Comparison of ENCODE assay signal across 19 cellular contexts in genomic region chr7:90222390-90222789, GRCh38. TPM values are rescaled to one million over a fixed set of nuclear protein-coding genes. Genes with fewer than 3 reads are reported as not detected.
DNase-seq lines count a peak whose midpoint lies in the region; ATAC-seq and TF ChIP-seq lines count a peak whose summit lies in the region.
"Had no signal": no experiment of that assay in that cellular context is flagged by ENCODE, and none has a peak within 500 bp of the region (broad histone marks: within the 10 kb centered on the region; RNA-seq: fewer than 3 reads in every experiment).

No MANE protein-coding gene starts in this region.

- no peaks in the 10 kb centered on the region for H3K36me3 Mint-ChIP-seq in natural killer cell treated with Interleukin-12 subunit alpha and Interleukin-12 subunit beta and Interleukin-15 and Interleukin-18, amount 100 ng/mL, for 72 hours
- H3K36me3 Mint-ChIP-seq: CD4-positive, CD25-positive, alpha-beta regulatory T cell; CD8-positive, alpha-beta memory T cell had no signal

- H3K4me3 ChIP-seq in GM23248 (no peak overlapping the region), esophagus muscularis mucosa (no peak overlapping the region), sigmoid colon (no peak overlapping the region)

- peak overlapping the region; percentile 89 for H3K27ac ChIP-seq in 22Rv1
- peak overlapping the region; percentile 86 for H3K27ac ChIP-seq in GM23248
- H3K27ac ChIP-seq in esophagus muscularis mucosa (replicated peaks in 1 of 4), result peak overlapping the region in 3 of 4 donors; percentile 7 to 43 (median 10)
- peak overlapping the region in 3 of 4 donors; percentile 36 to 52 (median 40) for H3K27ac ChIP-seq in sigmoid colon

- H2AFZ ChIP-seq in GM23248, result no peak overlapping the region

- intact Hi-C loops in esophagus muscularis mucosa (cut with DNase I), result no loop called here
- intact Hi-C loops in sigmoid colon (cut with DNase I), result no loop called here

- H3K27me3 ChIP-seq in GM23248 (replicated peaks; ENCODE audit: insufficient read depth) (no peaks in the 10 kb centered on the region), esophagus muscularis mucosa (no peaks in the 10 kb centered on the region), sigmoid colon (no peaks in the 10 kb centered on the region)
- H3K27me3 ChIP-seq: BE2C had no signal

- DNase-seq in GM23248, result no peak
- DNase-seq in esophagus muscularis mucosa (ENCODE audit: extremely low spot score), result no peak
- DNase-seq in sigmoid colon, result no peak
- no peak for DNase-seq in natural killer cell treated with Interleukin-12 subunit alpha and Interleukin-12 subunit beta and Interleukin-15 and Interleukin-18, amount 100 ng/mL, for 72 hours (ENCODE audit: low spot score)
- no peak for DNase-seq in HuH-7 (ENCODE audit: low spot score)
- DNase-seq in NK-92 treated with Interleukin-12 subunit alpha and Interleukin-12 subunit beta, amount 100 ng/mL, for 24 hours (lab: John Stamatoyannopoulos, UW), result no peak
- DNase-seq: ACHN; BE2C; C1 segment of cervical spinal cord; CD4-positive, CD25-positive, alpha-beta regulatory T cell; CD8-positive, alpha-beta memory T cell; COR-L47; DMS 273 treated with DMSO at 0.1 percent for 48 hours; DND-41; EL; GOT3; H7; HFFc6 had no signal

- peaks cover 16 to 65% of the 10 kb centered on the region in 2 donors for H3K27me3 Mint-ChIP-seq in natural killer cell treated with Interleukin-12 subunit alpha and Interleukin-12 subunit beta and Interleukin-15 and Interleukin-18, amount 100 ng/mL, for 72 hours

- H3K4me2 ChIP-seq in GM23248 (ENCODE audit: unreplicated experiment), result peak overlapping the region; percentile 60

- peaks cover 71% of the 10 kb centered on the region for H3K79me2 ChIP-seq in GM23248 (ENCODE audit: insufficient read depth)

- peaks cover 0 to 6% of the 10 kb centered on the region in 2 donors for H3K4me1 Mint-ChIP-seq in natural killer cell treated with Interleukin-12 subunit alpha and Interleukin-12 subunit beta and Interleukin-15 and Interleukin-18, amount 100 ng/mL, for 72 hours (ENCODE audit: low read depth in 2 of 2)
- H3K4me1 Mint-ChIP-seq: CD4-positive, CD25-positive, alpha-beta regulatory T cell; CD8-positive, alpha-beta memory T cell had no signal

- no peaks in the 10 kb centered on the region for H3K9me3 Mint-ChIP-seq in natural killer cell treated with Interleukin-12 subunit alpha and Interleukin-12 subunit beta and Interleukin-15 and Interleukin-18, amount 100 ng/mL, for 72 hours
- H3K9me3 Mint-ChIP-seq: CD4-positive, CD25-positive, alpha-beta regulatory T cell; HFFc6 had no signal

- ATAC-seq in natural killer cell treated with Interleukin-12 subunit alpha and Interleukin-12 subunit beta and Interleukin-15 and Interleukin-18, amount 100 ng/mL, for 72 hours, result no peak

- H3K4me3 Mint-ChIP-seq in natural killer cell treated with Interleukin-12 subunit alpha and Interleukin-12 subunit beta and Interleukin-15 and Interleukin-18, amount 100 ng/mL, for 72 hours, result no peak overlapping the region
- H3K4me3 Mint-ChIP-seq: CD4-positive, CD25-positive, alpha-beta regulatory T cell; CD8-positive, alpha-beta memory T cell had no signal

- no peaks in the 10 kb centered on the region for H3K9me2 ChIP-seq in GM23248 (ENCODE audit: insufficient read depth)

- in situ Hi-C loops in GM23248 (cut with MboI), result no loop called here

- TF ChIP-seq CTCF in 22Rv1 (IDR thresholded peaks at IDR 0.05), result no peak
- TF ChIP-seq CTCF in esophagus muscularis mucosa (IDR thresholded peaks at IDR 0.05), result no peak
- TF ChIP-seq CTCF in sigmoid colon (IDR thresholded peaks at IDR 0.05), result no peak

- H3K9ac ChIP-seq in GM23248, result no peak overlapping the region

- H3K36me3 ChIP-seq in GM23248 (ENCODE audit: low read depth) (peaks cover 10% of the 10 kb centered on the region), esophagus muscularis mucosa (peaks cover 0 to 9% (median 2%) of the 10 kb centered on the region in 4 donors), sigmoid colon (peaks cover 0 to 15% (median 0%) of the 10 kb centered on the region in 4 donors)
- H3K36me3 ChIP-seq: BE2C had no signal

- H3K9me3 ChIP-seq in GM23248 (ENCODE audit: low read depth) (no peaks in the 10 kb centered on the region), esophagus muscularis mucosa (no peaks in the 10 kb centered on the region), sigmoid colon (no peaks in the 10 kb centered on the region)
- H3K9me3 ChIP-seq: BE2C had no signal

- TF ChIP-seq POLR2A in esophagus muscularis mucosa (IDR thresholded peaks at IDR 0.05; ENCODE audit: low read depth) (no peak), sigmoid colon (IDR thresholded peaks at IDR 0.05) (no peak)

- no peak overlapping the region for H3K27ac Mint-ChIP-seq in natural killer cell treated with Interleukin-12 subunit alpha and Interleukin-12 subunit beta and Interleukin-15 and Interleukin-18, amount 100 ng/mL, for 72 hours
- H3K27ac Mint-ChIP-seq: CD4-positive, CD25-positive, alpha-beta regulatory T cell; CD8-positive, alpha-beta memory T cell had no signal

- H4K20me1 ChIP-seq in GM23248 (ENCODE audit: insufficient read depth), result no peaks in the 10 kb centered on the region

- H3F3A ChIP-seq in GM23248 (ENCODE audit: insufficient read depth), result peaks cover 31% of the 10 kb centered on the region

- H3K4me1 ChIP-seq in GM23248 (ENCODE audit: insufficient read depth), result peaks cover 24% of the 10 kb centered on the region
- H3K4me1 ChIP-seq in esophagus muscularis mucosa, result peaks cover 0 to 13% (median 0%) of the 10 kb centered on the region in 4 donors
- H3K4me1 ChIP-seq in sigmoid colon, result no peaks in the 10 kb centered on the region
- H3K4me1 ChIP-seq: BE2C had no signal

- TF ChIP-seq EP300 in esophagus muscularis mucosa (IDR thresholded peaks at IDR 0.05) (no peak), sigmoid colon (IDR thresholded peaks at IDR 0.05) (no peak)

RNA-seq across cellular contexts. Expression of gene STEAP2, which starts 10.8 kb away (rescaled TPM):
- 28.3 and 30.6 TPM in 2 replicates for total RNA-seq in GM23248 (2014; rRNA removed; shearing (Covaris generic))
- polyA plus RNA-seq in GM23248 (2016; fragmentation: Nextera tagmentation; extraction: Ambion mirVana) (19.2 and 20.2 TPM in 2 replicates), sigmoid colon (1 to 10 TPM; 1.4 to 7.4 (median 2.4) TPM)
- total RNA-seq in esophagus muscularis mucosa (10 to 100 TPM; 16.1 to 22.5 (median 19.3) TPM), sigmoid colon (10 to 100 TPM; 22.5 to 32.1 (median 27.6) TPM)
- total RNA-seq in natural killer cell treated with Interleukin-12 subunit alpha and Interleukin-12 subunit beta and Interleukin-15 and Interleukin-18, amount 100 ng/mL, for 72 hours, result 1 to 10 TPM; 1.8 to 3.1 TPM
- total RNA-seq: CD4-positive, CD25-positive, alpha-beta regulatory T cell; CD8-positive, alpha-beta memory T cell had no signal
- polyA plus RNA-seq: CD4-positive, CD25-positive, alpha-beta regulatory T cell had no signal

RNA-seq across cellular contexts. Expression of gene CFAP69, which starts 22.6 kb away (rescaled TPM):
- total RNA-seq in GM23248 (2014; rRNA removed; shearing (Covaris generic)), result 6.9 and 13.5 TPM in 2 replicates
- polyA plus RNA-seq in GM23248 (2016; fragmentation: Nextera tagmentation; extraction: Ambion mirVana), result 2.8 and 3.1 TPM in 2 replicates
- 1 to 10 TPM; 3.0 to 8.6 (median 7.5) TPM for total RNA-seq in esophagus muscularis mucosa
- 10 to 100 TPM in 1 of 4 donors, 1 to 10 TPM in 3; 4.9 to 23.5 (median 7.0) TPM for total RNA-seq in sigmoid colon
- polyA plus RNA-seq in sigmoid colon, result 1 to 10 TPM; 1.0 to 2.1 (median 1.2) TPM
- under 1 TPM; 0.21 to 0.33 TPM for total RNA-seq in natural killer cell treated with Interleukin-12 subunit alpha and Interleukin-12 subunit beta and Interleukin-15 and Interleukin-18, amount 100 ng/mL, for 72 hours
- total RNA-seq: CD4-positive, CD25-positive, alpha-beta regulatory T cell had no signal
- polyA plus RNA-seq: CD4-positive, CD25-positive, alpha-beta regulatory T cell; CD8-positive, alpha-beta memory T cell had no signal

Comparison
In these comparisons a context has a peak if more than half of its experiments do, and no peak if none do; other contexts are left out.
1. H3K27ac ChIP-seq: peak in every context shown above with its lines; median percentile 89 in 22Rv1; 86 in GM23248; 40 in sigmoid colon; 10 in esophagus muscularis mucosa.